ENCODE assay signal across 19 cellular contexts in the genomic region with DNA sequence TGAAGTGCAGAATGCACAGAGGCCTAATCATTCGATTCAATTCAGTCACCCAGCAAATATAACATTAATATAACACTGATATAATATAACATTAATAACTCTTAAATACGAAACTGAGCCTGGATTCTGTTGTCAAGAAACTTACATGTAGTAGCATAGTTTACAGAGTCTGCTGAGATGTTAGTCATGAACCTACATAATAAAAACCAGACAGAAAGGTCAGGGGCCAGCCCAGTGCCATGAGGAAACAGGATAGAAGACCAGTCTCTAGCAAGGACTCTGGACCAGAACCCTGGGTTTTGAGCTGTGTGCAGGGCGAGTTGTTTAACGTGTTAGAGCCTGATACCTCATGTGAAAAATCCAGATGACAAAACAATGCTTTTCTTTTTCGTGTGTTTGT.
A peak's percentile ranks its signal among the peaks of the same experiment; 100 is the strongest.
DNase-seq lines count a peak whose midpoint lies in the region; ATAC-seq and TF ChIP-seq lines count a peak whose summit lies in the region.
"Had no signal": no experiment of that assay in that cellular context is flagged by ENCODE, and none has a peak within 500 bp of the region (broad histone marks: within the 10 kb centered on the region; RNA-seq: fewer than 3 reads in every experiment).

No MANE protein-coding gene starts in this region.

- no peak for ATAC-seq in foreskin keratinocyte
- ATAC-seq: GM23338 had no signal

- DNase-seq in AG10803 (ENCODE audit: low read depth) (peak; percentile 8), HCEC 1CT (peak; percentile 12), fibroblast of gingiva (ENCODE audit: low read depth) (peak; percentile 48), foreskin fibroblast (peak; percentile 49 to 76), foreskin keratinocyte (no peak), NCI-H2196 treated with DMSO at 0.1 percent for 48 hours (lab: John Stamatoyannopoulos, UW; ENCODE audit: unreplicated experiment) (no peak)
- no peak for DNase-seq in T-helper 2 cell treated with Interferon-gamma antibody and Interleukin-4, amounts not matched to agents 5 μg/mL and 100 μg/mL, for 36 hours (ENCODE audit: low spot score)
- DNase-seq: AML-193; BE2C; Calu3; CD4-positive, alpha-beta memory T cell; COR-L47; DMS53; DMS79 treated with DMSO at 0.1 percent for 48 hours; H9; HFFc6 had no signal

- no peak overlapping the region for H3K4me3 ChIP-seq in AG10803 (ENCODE audit: low read length)
- no peak overlapping the region for H3K4me3 ChIP-seq in foreskin fibroblast (ENCODE audit: low read depth in 1 of 2, low read length in 2 of 2)
- H3K4me3 ChIP-seq: BLaER1 treated with 17β-estradiol and CSF1 and Interleukin-3, amounts not matched to agents 10 nM and 100 nM; GM23338 had no signal

- peaks cover 6% of the 10 kb centered on the region for H3K4me1 ChIP-seq in foreskin keratinocyte
- H3K4me1 ChIP-seq: BE2C; BLaER1 treated with 17β-estradiol and CSF1 and Interleukin-3, amounts not matched to agents 10 nM and 100 nM had no signal

- H3K4me1 Mint-ChIP-seq in T-helper 2 cell treated with Interferon-gamma antibody and Interleukin-4, amounts not matched to agents 5 μg/mL and 100 μg/mL, for 36 hours (ENCODE audit: low read depth), result no peaks in the 10 kb centered on the region

- H3K9me3 Mint-ChIP-seq in T-helper 2 cell treated with Interferon-gamma antibody and Interleukin-4, amounts not matched to agents 5 μg/mL and 100 μg/mL, for 36 hours, result peaks cover 6% of the 10 kb centered on the region
- H3K9me3 Mint-ChIP-seq: GM23338, HFFc6 had no signal

- no peak overlapping the region for H3K27ac ChIP-seq in foreskin keratinocyte
- H3K27ac ChIP-seq: 22Rv1; BLaER1 treated with 17β-estradiol and CSF1 and Interleukin-3, amounts not matched to agents 10 nM and 100 nM had no signal

- no peak for TF ChIP-seq CTCF in AG10803 (conservative IDR thresholded peaks at IDR 0.05; ENCODE audit: low read length)
- TF ChIP-seq CTCF in foreskin fibroblast (IDR thresholded peaks at IDR 0.05; ENCODE audit: low read depth, low read length), result no peak
- no peak for TF ChIP-seq CTCF in foreskin keratinocyte (conservative IDR thresholded peaks at IDR 0.05)

- no peaks in the 10 kb centered on the region for H3K27me3 Mint-ChIP-seq in T-helper 2 cell treated with Interferon-gamma antibody and Interleukin-4, amounts not matched to agents 5 μg/mL and 100 μg/mL, for 36 hours (ENCODE audit: low read depth)
- H3K27me3 Mint-ChIP-seq: CD4-positive, alpha-beta memory T cell had no signal

- H3K27ac Mint-ChIP-seq in T-helper 2 cell treated with Interferon-gamma antibody and Interleukin-4, amounts not matched to agents 5 μg/mL and 100 μg/mL, for 36 hours, result no peak overlapping the region
- H3K27ac Mint-ChIP-seq: CD4-positive, alpha-beta memory T cell; GM23338; H9; HFFc6 had no signal

- no peaks in the 10 kb centered on the region for H3K36me3 Mint-ChIP-seq in T-helper 2 cell treated with Interferon-gamma antibody and Interleukin-4, amounts not matched to agents 5 μg/mL and 100 μg/mL, for 36 hours (ENCODE audit: low read depth)
- H3K36me3 Mint-ChIP-seq: CD4-positive, alpha-beta memory T cell had no signal

- no peaks in the 10 kb centered on the region for H3K27me3 ChIP-seq in foreskin keratinocyte
- H3K27me3 ChIP-seq: BE2C had no signal

- no peak overlapping the region for H3K4me3 Mint-ChIP-seq in T-helper 2 cell treated with Interferon-gamma antibody and Interleukin-4, amounts not matched to agents 5 μg/mL and 100 μg/mL, for 36 hours
- H3K4me3 Mint-ChIP-seq: CD4-positive, alpha-beta memory T cell; GM23338; H9; HFFc6 had no signal

Comparison
In these comparisons a context has a peak if more than half of its experiments do, and no peak if none do; other contexts are left out.
1. DNase-seq: peak in AG10803 (single experiment), HCEC 1CT (single experiment), fibroblast of gingiva (single experiment) and foreskin fibroblast (2 of 2); none in foreskin keratinocyte (0 of 2), NCI-H2196 treated with DMSO at 0.1 percent for 48 hours (single experiment) and T-helper 2 cell treated with Interferon-gamma antibody and Interleukin-4, amounts not matched to agents 5 μg/mL and 100 μg/mL, for 36 hours (single experiment).